ENCODE assay signal across 20 cellular contexts in the genomic region with DNA sequence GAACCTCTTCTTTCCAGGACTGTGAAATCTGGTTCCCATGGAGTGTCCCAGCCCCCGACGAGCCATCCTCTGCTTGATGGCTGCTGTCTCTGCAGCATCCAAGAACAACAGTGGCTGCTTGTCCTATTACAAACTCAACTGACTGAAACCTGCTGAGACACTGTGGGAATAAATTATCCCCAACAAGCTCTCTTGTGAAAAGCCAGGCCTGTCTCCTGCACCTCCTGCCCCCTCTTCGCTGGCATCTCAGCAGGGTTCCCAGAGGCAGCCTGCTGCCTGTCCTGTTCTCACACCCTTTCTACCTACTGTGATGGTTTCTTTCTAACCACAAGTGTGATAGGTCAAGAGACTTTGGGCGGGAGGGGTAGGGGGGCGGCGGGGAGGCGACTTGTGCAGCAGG.
A peak's percentile ranks its signal among the peaks of the same experiment; 100 is the strongest.
DNase-seq lines count a peak whose midpoint lies in the region; ATAC-seq and TF ChIP-seq lines count a peak whose summit lies in the region.
"Had no signal": no experiment of that assay in that cellular context is flagged by ENCODE, and none has a peak within 500 bp of the region (broad histone marks: within the 10 kb centered on the region; RNA-seq: fewer than 3 reads in every experiment).

No MANE protein-coding gene starts in this region.

- intact Hi-C loops in heart left ventricle (cut with DNase I), result no loop called here
- intact Hi-C loops in left cardiac atrium (cut with DNase I), result no loop called here
- intact Hi-C loops in upper lobe of right lung (cut with DNase I), result no loop called here
- intact Hi-C loops in posterior vena cava (cut with DNase I), result no loop called here

- TF ChIP-seq CTCF in heart left ventricle (IDR thresholded peaks at IDR 0.05), result no peak
- no peak for TF ChIP-seq CTCF in upper lobe of right lung (IDR thresholded peaks at IDR 0.05)

- H3K4me1 ChIP-seq in heart left ventricle (peaks cover 5 to 97% (median 78%) of the 10 kb centered on the region in 12 donors), NT2/D1 (ENCODE audit: insufficient read depth, insufficient read length) (peaks cover 20% of the 10 kb centered on the region), upper lobe of right lung (peaks cover 6% of the 10 kb centered on the region)
- H3K4me1 ChIP-seq: A549 had no signal

- H3K36me3 ChIP-seq in heart left ventricle, result peaks cover 0 to 3% (median 0%) of the 10 kb centered on the region in 9 donors
- peaks cover 20% of the 10 kb centered on the region for H3K36me3 ChIP-seq in NT2/D1 (ENCODE audit: insufficient read depth, insufficient read length, low read length)
- no peaks in the 10 kb centered on the region for H3K36me3 ChIP-seq in upper lobe of right lung
- H3K36me3 ChIP-seq: Peyer's patch had no signal

- ATAC-seq in heart left ventricle, result no peak
- ATAC-seq in left cardiac atrium, result no peak
- no peak for ATAC-seq in upper lobe of right lung
- ATAC-seq: A549, K562 had no signal

- DNase-seq in heart left ventricle (no peak), left cardiac atrium (no peak), NCI-H146 treated with DMSO at 0.1 percent for 48 hours (lab: John Stamatoyannopoulos, UW; ENCODE audit: unreplicated experiment) (peak; percentile 86), NT2/D1 (ENCODE audit: low read depth, low spot score) (peak; percentile 44), smooth muscle cell of the brain vasculature (ENCODE audit: low read depth, low spot score) (peak; percentile 66), upper lobe of right lung (no peak), posterior vena cava (ENCODE audit: low spot score) (no peak), NCI-H2029 treated with DMSO at 0.1 percent for 48 hours (lab: John Stamatoyannopoulos, UW) (no peak)
- DNase-seq: C1 segment of cervical spinal cord, DMS153, EL, MV-4-11, NCI-H1436, NCI-H2081 treated with DMSO at 0.1 percent for 48 hours, NCI-H774, Peyer's patch, SHP77, SK-N-SH had no signal

- H3K27ac ChIP-seq in heart left ventricle (peak overlapping the region; percentile 84 to 100 (median 92)), upper lobe of right lung (no peak overlapping the region)
- H3K27ac ChIP-seq: A549, Peyer's patch had no signal

- TF ChIP-seq POLR2A in heart left ventricle (IDR thresholded peaks at IDR 0.05), result no peak

- no peak overlapping the region for H3K9ac ChIP-seq in NT2/D1 (ENCODE audit: insufficient read length, low read depth)
- H3K9ac ChIP-seq: SK-N-SH had no signal

- H3K9me3 ChIP-seq in heart left ventricle (no peaks in the 10 kb centered on the region), NT2/D1 (ENCODE audit: insufficient read depth, low read length) (no peaks in the 10 kb centered on the region), upper lobe of right lung (no peaks in the 10 kb centered on the region)
- H3K9me3 ChIP-seq: A549, Peyer's patch, SK-N-SH had no signal

- no peaks in the 10 kb centered on the region for H3K27me3 ChIP-seq in heart left ventricle
- no peaks in the 10 kb centered on the region for H3K27me3 ChIP-seq in NT2/D1 (ENCODE audit: insufficient read depth, insufficient read length)
- H3K27me3 ChIP-seq in upper lobe of right lung, result no peaks in the 10 kb centered on the region
- H3K27me3 ChIP-seq: Peyer's patch had no signal

- H3K4me3 ChIP-seq in heart left ventricle (no peak overlapping the region), NT2/D1 (ENCODE audit: insufficient read length, low read depth) (no peak overlapping the region), upper lobe of right lung (no peak overlapping the region)
- H3K4me3 ChIP-seq: A549, K562, Peyer's patch had no signal

- 63 to 80% (median 71%) methylated on average over 3 to 7 of the region's 7 CpGs for WGBS in heart left ventricle, 4 donors

Comparison
In these comparisons a context has a peak if more than half of its experiments do, and no peak if none do; other contexts are left out.
1. DNase-seq: peak in NCI-H146 treated with DMSO at 0.1 percent for 48 hours (single experiment), NT2/D1 (single experiment) and smooth muscle cell of the brain vasculature (single experiment); none in heart left ventricle (0 of 5), left cardiac atrium (single experiment), upper lobe of right lung (single experiment), posterior vena cava (single experiment) and NCI-H2029 treated with DMSO at 0.1 percent for 48 hours (single experiment).